ENCODE assay signal across 11 cellular contexts in the genomic region with DNA sequence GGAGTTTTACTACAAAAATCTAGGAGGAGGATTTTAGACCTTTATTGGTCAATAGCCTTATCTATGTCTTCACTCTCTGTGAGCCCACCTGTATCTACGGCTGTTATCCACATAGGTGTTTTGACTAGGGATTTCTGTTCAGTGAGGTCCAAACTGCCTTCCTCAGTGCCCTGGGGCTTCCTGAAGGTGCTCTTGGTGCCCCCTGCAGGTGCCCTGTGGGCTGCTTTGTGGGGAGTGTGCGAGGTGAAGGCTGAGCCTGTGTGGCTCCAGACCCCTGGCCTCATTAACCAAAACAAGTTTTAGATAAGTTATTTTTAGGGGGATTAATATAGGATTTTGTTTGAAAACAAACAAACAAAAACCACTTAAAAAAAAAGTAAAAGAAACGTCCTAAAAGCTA.
A peak's percentile ranks its signal among the peaks of the same experiment; 100 is the strongest.
DNase-seq lines count a peak whose midpoint lies in the region; ATAC-seq, FAIRE-seq and TF ChIP-seq lines count a peak whose summit lies in the region.
"Had no signal": no experiment of that assay in that cellular context is flagged by ENCODE, and none has a peak within 500 bp of the region (broad histone marks: within the 10 kb centered on the region; RNA-seq: fewer than 3 reads in every experiment).

No MANE protein-coding gene starts in this region.

- 26% methylated on average over 3 of the region's 3 CpGs for WGBS in GM12878 (ENCODE audit: insufficient coverage, insufficient replicate concordance, low lambda C conversion rate, missing lambda C conversion rate)

- no peak overlapping the region for H3K9ac ChIP-seq in GM12878 (ENCODE audit: control insufficient read depth, insufficient read depth, low read length)

- H3K27me3 ChIP-seq in GM06990 (replicated peaks; ENCODE audit: control insufficient read depth, insufficient read depth, low read length) (no peaks in the 10 kb centered on the region), GM12878 (replicated peaks in 1 of 2; ENCODE audit: control insufficient read depth in 2 of 2, insufficient read depth in 2 of 2, low read length in 1 of 2) (no peaks in the 10 kb centered on the region), Peyer's patch (no peaks in the 10 kb centered on the region)
- H3K27me3 ChIP-seq: upper lobe of left lung had no signal

- TF ChIP-seq CTCF in GM06990 (IDR thresholded peaks at IDR 0.05; ENCODE audit: insufficient read depth, low read length, poor library complexity, severe bottlenecking) (peak; percentile 43), GM12878 (IDR thresholded peaks at IDR 0.05 in 2 of 3, conservative IDR thresholded peaks at IDR 0.05 in 1 of 3; ENCODE audit: control insufficient read depth in 2 of 3, extremely low read depth in 1 of 3, insufficient read depth in 1 of 3, low read depth in 3 of 3, low read length in 3 of 3) (peak in 2 of 3 experiments; percentile 7 to 31; a peak in 1 of 6 replicates), mucosa of descending colon (IDR thresholded peaks at IDR 0.05) (no peak), Peyer's patch (IDR thresholded peaks at IDR 0.05) (peak in 2 of 6 experiments; percentile 9 to 30)

- H3K27ac ChIP-seq in GM12878 (ENCODE audit: control insufficient read depth, insufficient read depth) = no peak overlapping the region
- H3K27ac ChIP-seq in Peyer's patch = no peak overlapping the region
- H3K27ac ChIP-seq in caudate nucleus (ENCODE audit: low read depth, low read length) = no peak overlapping the region
- H3K27ac ChIP-seq: upper lobe of left lung had no signal

- H3K4me1 ChIP-seq in GM12878 (ENCODE audit: control insufficient read depth, insufficient read depth, low read length) = no peaks in the 10 kb centered on the region
- no peaks in the 10 kb centered on the region for H3K4me1 ChIP-seq in mucosa of descending colon (ENCODE audit: low read depth)
- no peaks in the 10 kb centered on the region for H3K4me1 ChIP-seq in Peyer's patch
- H3K4me1 ChIP-seq: upper lobe of left lung had no signal

- SMC1A ChIA-PET in GM12878 (lab: Charles Lee; ENCODE audit: uncharacterized antibody, unreplicated experiment) = no interaction called here

- RAD21 ChIA-PET in GM12878 (lab: Charles Lee; ENCODE audit: unreplicated experiment) = no interaction called here

- no peak overlapping the region for H3K4me3 ChIP-seq in GM06990 (replicated peaks; ENCODE audit: low read depth, low read length)
- no peak overlapping the region for H3K4me3 ChIP-seq in GM12878
- no peak overlapping the region for H3K4me3 ChIP-seq in mucosa of descending colon
- H3K4me3 ChIP-seq in Peyer's patch = no peak overlapping the region
- H3K4me3 ChIP-seq: upper lobe of left lung had no signal

- H3K79me2 ChIP-seq in GM12878 (ENCODE audit: control insufficient read depth, insufficient read depth, low read length) = no peaks in the 10 kb centered on the region

- no peak for TF ChIP-seq RAD21 in GM12878 (IDR thresholded peaks at IDR 0.05; ENCODE audit: insufficient read depth, low read depth, low read length)

- no peak for DNase-seq in GM06990 (ENCODE audit: extremely low read depth, insufficient read length)
- DNase-seq in LoVo (ENCODE audit: low spot score) = peak; percentile 16
- no peak for DNase-seq in GM12878 (ENCODE audit: low read depth, low spot score)
- peak in 2 of 3 donors; percentile 40 to 43 for DNase-seq in mucosa of descending colon
- DNase-seq in urothelium cell line (ENCODE audit: low spot score) = no peak
- DNase-seq in GF-D8 (lab: John Stamatoyannopoulos, UW) = no peak
- DNase-seq in Peyer's patch = no peak
- DNase-seq in caudate nucleus (lab: John Stamatoyannopoulos, UW) = no peak
- DNase-seq: activated naive CD4-positive, alpha-beta T cell treated with anti-CD3 and anti-CD28 coated beads for 36 hours; upper lobe of left lung had no signal

- no peak overlapping the region for H2AFZ ChIP-seq in GM12878 (ENCODE audit: control insufficient read depth, low read depth, low read length)

- H3K36me3 ChIP-seq in GM06990 (ENCODE audit: control insufficient read depth, insufficient read depth, low read length) (no peaks in the 10 kb centered on the region), GM12878 (ENCODE audit: control insufficient read depth in 2 of 2, insufficient read depth in 2 of 2, low read length in 1 of 2) (no peaks in the 10 kb centered on the region), mucosa of descending colon (ENCODE audit: low read depth) (no peaks in the 10 kb centered on the region), Peyer's patch (no peaks in the 10 kb centered on the region)
- H3K36me3 ChIP-seq: upper lobe of left lung had no signal

- H3K9me3 ChIP-seq in GM12878 (replicated peaks; ENCODE audit: control insufficient read depth, insufficient read depth, low read length) = no peaks in the 10 kb centered on the region
- no peaks in the 10 kb centered on the region for H3K9me3 ChIP-seq in mucosa of descending colon
- no peaks in the 10 kb centered on the region for H3K9me3 ChIP-seq in Peyer's patch
- H3K9me3 ChIP-seq: upper lobe of left lung had no signal

- in situ Hi-C loops in GM12878 (cut with MboI) = no loop called here

- no peaks in the 10 kb centered on the region for H4K20me1 ChIP-seq in GM12878 (ENCODE audit: control insufficient read depth, insufficient read depth)

- intact Hi-C loops in GM12878 (cut with micrococcal nuclease; ENCODE audit: unreplicated experiment) = loop anchor here (10.0 kb wide), 1 partner anchor 122 kb away; a partner anchor contains a TSS
- intact Hi-C loops in mucosa of descending colon (cut with DNase I, micrococcal nuclease) = no loop called here

- H3K4me2 ChIP-seq in GM12878 (ENCODE audit: control insufficient read depth, insufficient read depth) = no peak overlapping the region

- TF ChIP-seq POLR2A in GM12878 (IDR thresholded peaks at IDR 0.05; ENCODE audit: low read depth, low read length) = no peak
- TF ChIP-seq POLR2A in Peyer's patch (IDR thresholded peaks at IDR 0.05) = no peak

- no peak for TF ChIP-seq EP300 in GM12878 (IDR thresholded peaks at IDR 0.05; ENCODE audit: borderline replicate concordance in 1 of 2, control insufficient read depth in 1 of 2, low read depth in 2 of 2, low read length in 2 of 2)

- no TSS peak for BruUV-seq in GM12878 (replicated peaks; lab: Mats Ljungman, UMichigan)

- POLR2A ChIA-PET in GM12878 (lab: Charles Lee) = no interaction called here

- FAIRE-seq in GM12878 (lab: Jason Lieb, UNC) (no peak), urothelium cell line (lab: Jason Lieb, UNC) (no peak)

- CTCF ChIA-PET in GM12878 (lab: Yijun Ruan, JAX) = interaction anchor here (0.9 to 1.5 kb wide), 2 partner anchors 124 to 476 kb away, joined by 3 to 4 read pairs; no protein-coding TSS in a partner anchor

- ATAC-seq in GM12878 = peak; percentile 30; the same call in 1 of the 3 replicates
- peak; percentile 50 for ATAC-seq in mucosa of descending colon
- ATAC-seq: activated CD4-positive, CD25-positive, alpha-beta regulatory T cell treated with anti-CD3 and anti-CD28 coated beads, Interleukin-2, amount 50 U/mL, for 24 hours had no signal

TF ChIP-seq in GM12878, 131 proteins besides CTCF, POLR2A, EP300 and RAD21:
- TF ChIP-seq BCL11A (IDR thresholded peaks at IDR 0.05; ENCODE audit: low read depth, low read length) (no peak), HCFC1 (IDR thresholded peaks at IDR 0.05; ENCODE audit: low read length) (no peak), ZBED1 (IDR thresholded peaks at IDR 0.05; ENCODE audit: borderline replicate concordance) (no peak)
- TF ChIP-seq, protein P1, sequence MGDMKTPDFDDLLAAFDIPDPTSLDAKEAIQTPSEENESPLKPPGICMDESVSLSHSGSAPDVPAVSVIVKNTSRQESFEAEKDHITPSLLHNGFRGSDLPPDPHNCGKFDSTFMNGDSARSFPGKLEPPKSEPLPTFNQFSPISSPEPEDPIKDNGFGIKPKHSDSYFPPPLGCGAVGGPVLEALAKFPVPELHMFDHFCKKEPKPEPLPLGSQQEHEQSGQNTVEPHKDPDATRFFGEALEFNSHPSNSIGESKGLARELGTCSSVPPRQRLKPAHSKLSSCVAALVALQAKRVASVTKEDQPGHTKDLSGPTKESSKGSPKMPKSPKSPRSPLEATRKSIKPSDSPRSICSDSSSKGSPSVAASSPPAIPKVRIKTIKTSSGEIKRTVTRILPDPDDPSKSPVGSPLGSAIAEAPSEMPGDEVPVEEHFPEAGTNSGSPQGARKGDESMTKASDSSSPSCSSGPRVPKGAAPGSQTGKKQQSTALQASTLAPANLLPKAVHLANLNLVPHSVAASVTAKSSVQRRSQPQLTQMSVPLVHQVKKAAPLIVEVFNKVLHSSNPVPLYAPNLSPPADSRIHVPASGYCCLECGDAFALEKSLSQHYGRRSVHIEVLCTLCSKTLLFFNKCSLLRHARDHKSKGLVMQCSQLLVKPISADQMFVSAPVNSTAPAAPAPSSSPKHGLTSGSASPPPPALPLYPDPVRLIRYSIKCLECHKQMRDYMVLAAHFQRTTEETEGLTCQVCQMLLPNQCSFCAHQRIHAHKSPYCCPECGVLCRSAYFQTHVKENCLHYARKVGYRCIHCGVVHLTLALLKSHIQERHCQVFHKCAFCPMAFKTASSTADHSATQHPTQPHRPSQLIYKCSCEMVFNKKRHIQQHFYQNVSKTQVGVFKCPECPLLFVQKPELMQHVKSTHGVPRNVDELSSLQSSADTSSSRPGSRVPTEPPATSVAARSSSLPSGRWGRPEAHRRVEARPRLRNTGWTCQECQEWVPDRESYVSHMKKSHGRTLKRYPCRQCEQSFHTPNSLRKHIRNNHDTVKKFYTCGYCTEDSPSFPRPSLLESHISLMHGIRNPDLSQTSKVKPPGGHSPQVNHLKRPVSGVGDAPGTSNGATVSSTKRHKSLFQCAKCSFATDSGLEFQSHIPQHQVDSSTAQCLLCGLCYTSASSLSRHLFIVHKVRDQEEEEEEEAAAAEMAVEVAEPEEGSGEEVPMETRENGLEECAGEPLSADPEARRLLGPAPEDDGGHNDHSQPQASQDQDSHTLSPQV (IDR thresholded peaks at IDR 0.05) = no peak
- TF ChIP-seq, protein P2, sequence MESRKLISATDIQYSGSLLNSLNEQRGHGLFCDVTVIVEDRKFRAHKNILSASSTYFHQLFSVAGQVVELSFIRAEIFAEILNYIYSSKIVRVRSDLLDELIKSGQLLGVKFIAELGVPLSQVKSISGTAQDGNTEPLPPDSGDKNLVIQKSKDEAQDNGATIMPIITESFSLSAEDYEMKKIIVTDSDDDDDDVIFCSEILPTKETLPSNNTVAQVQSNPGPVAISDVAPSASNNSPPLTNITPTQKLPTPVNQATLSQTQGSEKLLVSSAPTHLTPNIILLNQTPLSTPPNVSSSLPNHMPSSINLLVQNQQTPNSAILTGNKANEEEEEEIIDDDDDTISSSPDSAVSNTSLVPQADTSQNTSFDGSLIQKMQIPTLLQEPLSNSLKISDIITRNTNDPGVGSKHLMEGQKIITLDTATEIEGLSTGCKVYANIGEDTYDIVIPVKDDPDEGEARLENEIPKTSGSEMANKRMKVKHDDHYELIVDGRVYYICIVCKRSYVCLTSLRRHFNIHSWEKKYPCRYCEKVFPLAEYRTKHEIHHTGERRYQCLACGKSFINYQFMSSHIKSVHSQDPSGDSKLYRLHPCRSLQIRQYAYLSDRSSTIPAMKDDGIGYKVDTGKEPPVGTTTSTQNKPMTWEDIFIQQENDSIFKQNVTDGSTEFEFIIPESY (IDR thresholded peaks at IDR 0.05) = no peak

Comparison
In these comparisons a context has a peak if more than half of its experiments do, and no peak if none do; other contexts are left out.
1. DNase-seq: peak in LoVo (single experiment) and mucosa of descending colon (2 of 3); none in GM06990 (single experiment), GM12878 (single experiment), urothelium cell line (single experiment), GF-D8 (single experiment), Peyer's patch (0 of 3) and caudate nucleus (0 of 61).